Comparison of ENCODE assay signal across 15 cellular contexts in the genomic region with DNA sequence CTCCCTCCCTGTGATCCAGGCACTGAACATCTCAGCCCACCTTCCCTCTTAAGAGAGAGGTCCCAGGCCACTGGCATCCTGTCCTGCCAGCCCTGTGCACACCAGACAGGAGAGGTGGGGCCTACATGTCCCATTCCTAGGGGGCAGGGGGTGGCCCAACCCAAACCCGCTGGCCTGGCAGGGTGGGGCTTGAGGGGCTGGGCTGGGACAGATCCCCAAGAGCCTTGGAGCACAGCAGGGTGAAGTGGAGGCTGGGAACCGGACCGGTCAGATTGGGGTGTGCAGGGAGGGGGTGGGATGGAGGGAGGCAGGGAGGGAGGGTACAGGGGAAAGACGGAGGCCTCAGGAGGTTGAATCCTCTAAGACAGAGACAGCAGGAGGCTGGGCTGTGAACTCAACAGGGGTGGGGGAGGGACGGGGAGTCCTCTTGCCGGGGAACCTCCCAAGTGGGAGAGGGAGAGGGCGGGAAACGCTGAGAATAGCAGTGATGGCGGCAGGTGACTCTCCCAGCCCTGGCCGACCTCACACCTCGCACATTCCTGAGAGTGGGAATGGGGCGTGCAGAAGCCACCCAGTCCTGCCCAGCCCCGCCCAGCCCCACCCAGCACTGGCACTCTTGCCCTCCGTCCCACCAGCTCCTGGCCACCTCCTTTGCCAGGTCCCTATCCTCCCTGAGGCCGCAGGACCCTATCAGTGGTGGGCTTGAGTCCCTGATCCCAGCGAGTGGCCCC. TPM values are rescaled to one million over a fixed set of nuclear protein-coding genes. Genes with fewer than 3 reads are reported as not detected.
DNase-seq lines count a peak whose midpoint lies in the region; ATAC-seq and TF ChIP-seq lines count a peak whose summit lies in the region.
"Had no signal": no experiment of that assay in that cellular context is flagged by ENCODE, and none has a peak within 500 bp of the region (broad histone marks: within the 10 kb centered on the region; RNA-seq: fewer than 3 reads in every experiment).

No MANE protein-coding gene starts in this region.

- H3K4me1 ChIP-seq in breast epithelium (peaks cover 14 to 16% of the 10 kb centered on the region in 2 donors), mammary epithelial cell (ENCODE audit: insufficient read depth, low read length) (peaks cover 24% of the 10 kb centered on the region), mesenchymal stem cell (ENCODE audit: control insufficient read depth, insufficient read depth, low read depth, low read length) (peaks cover 30% of the 10 kb centered on the region), transverse colon (peaks cover 37 to 63% (median 38%) of the 10 kb centered on the region in 4 donors)

- H3K27ac ChIP-seq in breast epithelium (peak overlapping the region; percentile 73 to 89), mammary epithelial cell (ENCODE audit: insufficient read depth, low read depth, low read length) (no peak overlapping the region), mesenchymal stem cell (ENCODE audit: low read length, poor library complexity, severe bottlenecking) (no peak overlapping the region), transverse colon (peak overlapping the region; percentile 3 to 56 (median 42))

- no peak for ATAC-seq in GM21360 (IDR thresholded peaks at IDR 0.05; ENCODE audit: unreplicated experiment)
- ATAC-seq: stimulated activated naive CD8-positive, alpha-beta T cell treated with anti-CD3 and anti-CD28 coated beads, Interleukin-15, amount 100 ng/mL, for 72 hours had no signal

- H3K14ac ChIP-seq in mesenchymal stem cell (ENCODE audit: low read length in 2 of 2): peak overlapping the region in 1 of 2 experiments; percentile 48

- H2AFZ ChIP-seq in mammary epithelial cell (ENCODE audit: low read depth, low read length) (peak overlapping the region; percentile 66), mesenchymal stem cell (ENCODE audit: low read depth, low read length) (no peak overlapping the region)

- DNase-seq in breast epithelium (ENCODE audit: low spot score in 2 of 2) (no peak), MCF 10A (ENCODE audit: unreplicated experiment) (no peak), mammary epithelial cell (no peak), mesenchymal stem cell (no peak), transverse colon (peak; percentile 38), NOMO-1 (lab: John Stamatoyannopoulos, UW; ENCODE audit: unreplicated experiment in 2 of 2) (no peak), NCI-H1105 treated with DMSO at 0.1 percent for 48 hours (lab: John Stamatoyannopoulos, UW) (no peak)
- DNase-seq: activated CD4-positive, CD25-positive, alpha-beta regulatory T cell treated with anti-CD3 and anti-CD28 coated beads, Interleukin-2, amount 50 U/mL, for 72 hours; activated effector memory CD4-positive, alpha-beta T cell treated with anti-CD3 and anti-CD28 coated beads, Interleukin-2, amount 50 U/mL, for 16 hours; NCI-H1092 treated with DMSO at 0.1 percent for 48 hours; NCI-H524; SIG-M5; stimulated activated naive CD8-positive, alpha-beta T cell treated with anti-CD3 and anti-CD28 coated beads, Interleukin-15, amount 100 ng/mL, for 72 hours had no signal

- H3K27me3 ChIP-seq in breast epithelium (no peaks in the 10 kb centered on the region), mammary epithelial cell (ENCODE audit: insufficient read depth, low read length) (no peaks in the 10 kb centered on the region), mesenchymal stem cell (ENCODE audit: control insufficient read depth in 1 of 2, insufficient read depth in 1 of 2, low read length in 2 of 2) (no peaks in the 10 kb centered on the region), transverse colon (no peaks in the 10 kb centered on the region)

- peak overlapping the region; percentile 19 for H4K8ac ChIP-seq in mesenchymal stem cell (ENCODE audit: low read length)

- H3K18ac ChIP-seq in mesenchymal stem cell (ENCODE audit: low read depth in 1 of 2, low read length in 2 of 2): no peak overlapping the region

- H3K23ac ChIP-seq in mesenchymal stem cell (ENCODE audit: low read length in 2 of 2): peak overlapping the region in 1 of 2 experiments; percentile 42

- H3K4me2 ChIP-seq in mammary epithelial cell (ENCODE audit: insufficient read depth, low read depth, low read length) (peak overlapping the region; percentile 43), mesenchymal stem cell (ENCODE audit: low read length, poor library complexity, severe bottlenecking) (no peak overlapping the region)

- H3K27me3 Mint-ChIP-seq in MCF 10A (ENCODE audit: insufficient read depth, unreplicated experiment): no peaks in the 10 kb centered on the region
- H3K27me3 Mint-ChIP-seq: stimulated activated naive CD8-positive, alpha-beta T cell treated with anti-CD3 and anti-CD28 coated beads, Interleukin-15, amount 100 ng/mL, for 72 hours had no signal

- no peak overlapping the region for H3K4ac ChIP-seq in mesenchymal stem cell (ENCODE audit: low read depth in 1 of 2, low read length in 2 of 2)

- intact Hi-C loops in breast epithelium (cut with DNase I; ENCODE audit: low total_unique reads): no loop called here
- intact Hi-C loops in MCF 10A (cut with micrococcal nuclease): no loop called here
- intact Hi-C loops in mammary epithelial cell (cut with micrococcal nuclease): no loop called here
- intact Hi-C loops in transverse colon (cut with DNase I; ENCODE audit: low total_unique reads): loop anchor here (10.0 kb wide), 1 partner anchor 233 kb away; the partner anchor contains the start of gene POP7

- no peak overlapping the region for H3K27ac Mint-ChIP-seq in MCF 10A (ENCODE audit: low read depth, unreplicated experiment)

- POLR2A ChIA-PET in MCF 10A (lab: Yijun Ruan, JAX): interaction anchor here (0.6 kb wide), 1 partner anchor 82 kb away, joined by 3 read pairs; no protein-coding TSS in a partner anchor

- in situ Hi-C loops in mammary epithelial cell (cut with MboI; ENCODE audit: low sequenced_read_pairs in 2 of 2): loop anchor here (5.0 to 25.0 kb wide), 5 partner anchors 83 to 390 kb away; partner anchors contain the start of genes FBXO24 (in 1 of the 2), LRCH4 (in 1 of the 2), SLC12A9 (in 1 of the 2) and TRIP6 (in 1 of the 2)
- in situ Hi-C loops in transverse colon (cut with MboI; ENCODE audit: low pct_ligation_motif_present in 1 of 4, low pct_unique_long_range_greater_than_20kb in 1 of 4, low sequenced_read_pairs in 3 of 4): loop anchor here (5.0 to 25.0 kb wide), 4 partner anchors 80 to 240 kb away; partner anchors contain the start of genes GIGYF1 (in 2 of the 4), EPO (in 1 of the 4) and POP7 (in 1 of the 4)

- no peak overlapping the region for H2AK5ac ChIP-seq in mesenchymal stem cell (ENCODE audit: low read length, severe bottlenecking)

- H3K9ac ChIP-seq in mammary epithelial cell (ENCODE audit: insufficient read depth, low read length) (no peak overlapping the region), mesenchymal stem cell (ENCODE audit: low read length) (peak overlapping the region; percentile 51)

- TF ChIP-seq POLR2A in breast epithelium (IDR thresholded peaks at IDR 0.05): no peak
- TF ChIP-seq POLR2A in transverse colon (IDR thresholded peaks at IDR 0.05): no peak

- H3K9me3 ChIP-seq in breast epithelium (no peaks in the 10 kb centered on the region), mammary epithelial cell (replicated peaks; ENCODE audit: insufficient read depth, low read length) (no peaks in the 10 kb centered on the region), mesenchymal stem cell (ENCODE audit: control insufficient read depth, low read length) (no peaks in the 10 kb centered on the region), transverse colon (no peaks in the 10 kb centered on the region)

- H2BK15ac ChIP-seq in mesenchymal stem cell (ENCODE audit: low read depth, poor library complexity, severe bottlenecking): no peak overlapping the region

- no peak overlapping the region for H3K4me3 Mint-ChIP-seq in MCF 10A (ENCODE audit: unreplicated experiment)
- H3K4me3 Mint-ChIP-seq: neural crest cell had no signal

- no peaks in the 10 kb centered on the region for H3K36me3 ChIP-seq in breast epithelium
- peaks cover 8% of the 10 kb centered on the region for H3K36me3 ChIP-seq in mammary epithelial cell (ENCODE audit: insufficient read depth, low read length)
- peaks cover 62 to 75% of the 10 kb centered on the region in 2 experiments for H3K36me3 ChIP-seq in mesenchymal stem cell (ENCODE audit: control insufficient read depth in 1 of 2, insufficient read depth in 2 of 2, low read depth in 1 of 2, low read length in 2 of 2)
- peaks cover 0 to 5% (median 0%) of the 10 kb centered on the region in 4 donors for H3K36me3 ChIP-seq in transverse colon

- H3K79me2 ChIP-seq in mammary epithelial cell (ENCODE audit: insufficient read depth, low read length): peaks cover 19% of the 10 kb centered on the region

- H3K9me3 Mint-ChIP-seq in MCF 10A (ENCODE audit: unreplicated experiment): no peaks in the 10 kb centered on the region
- H3K9me3 Mint-ChIP-seq: neural crest cell; stimulated activated naive CD8-positive, alpha-beta T cell treated with anti-CD3 and anti-CD28 coated beads, Interleukin-15, amount 100 ng/mL, for 72 hours had no signal

- TF ChIP-seq CTCF in breast epithelium (IDR thresholded peaks at IDR 0.05) (no peak), MCF 10A (IDR thresholded peaks at IDR 0.05; ENCODE audit: unreplicated experiment) (no peak), mammary epithelial cell (conservative IDR thresholded peaks at IDR 0.05 in 1 of 2, IDR thresholded peaks at IDR 0.05 in 1 of 2; ENCODE audit: extremely low read depth in 1 of 2, insufficient read depth in 1 of 2, low read depth in 1 of 2, low read length in 2 of 2) (no peak), transverse colon (IDR thresholded peaks at IDR 0.05) (no peak)

- WGBS in mammary epithelial cell (ENCODE audit: low coverage, missing lambda C conversion rate): no CpG with 5 or more reads among the region's 16 CpGs
- 84% methylated on average over 12 of the region's 16 CpGs for WGBS in mesenchymal stem cell
- WGBS in transverse colon (ENCODE audit: low coverage in 1 of 2), 2 donors: 60 to 67% methylated on average over 4 to 16 of the region's 16 CpGs

- H3K4me1 Mint-ChIP-seq in MCF 10A (ENCODE audit: insufficient read depth, unreplicated experiment): peaks cover 12% of the 10 kb centered on the region

- H2BK5ac ChIP-seq in mesenchymal stem cell (ENCODE audit: low read depth, low read length, poor library complexity, severe bottlenecking): no peak overlapping the region

- peaks cover 44% of the 10 kb centered on the region for H3K79me1 ChIP-seq in mesenchymal stem cell (replicated peaks; ENCODE audit: low read length, poor library complexity, severe bottlenecking)

- dilution Hi-C loops in mammary epithelial cell (cut with HindIII; ENCODE audit: low sequenced_read_pairs): no loop called here

- H3K4me3 ChIP-seq in breast epithelium (peak overlapping the region in 2 of 3 donors; percentile 20 to 44), mammary epithelial cell (replicated peaks in 1 of 3; ENCODE audit: insufficient read depth in 1 of 3, low read depth in 2 of 3, low read length in 3 of 3) (no peak overlapping the region), mesenchymal stem cell (ENCODE audit: insufficient read depth in 1 of 2, low read depth in 1 of 2, low read length in 2 of 2) (no peak overlapping the region), transverse colon (no peak overlapping the region)

- TF ChIP-seq EP300 in transverse colon (IDR thresholded peaks at IDR 0.05; ENCODE audit: low read depth): no peak

- H4K91ac ChIP-seq in mesenchymal stem cell (ENCODE audit: low read length): no peak overlapping the region

- peaks cover 17% of the 10 kb centered on the region for H3K36me3 Mint-ChIP-seq in MCF 10A (ENCODE audit: insufficient read depth, unreplicated experiment)

- no peak overlapping the region for H2BK120ac ChIP-seq in mesenchymal stem cell (ENCODE audit: low read depth, low read length)

- CTCF ChIA-PET in MCF 10A (lab: Yijun Ruan, JAX) (interaction anchor here (0.6 to 3.0 kb wide), 2 partner anchors 84 to 88 kb away, joined by 3 to 12 read pairs; no protein-coding TSS in a partner anchor), mammary epithelial cell (lab: Charles Lee; ENCODE audit: low non-redundant PET) (no interaction called here)

- no TSS peak for BruUV-seq in MCF 10A (replicated peaks; lab: Mats Ljungman, UMichigan)
- BruUV-seq in mammary epithelial cell (replicated peaks; lab: Mats Ljungman, UMichigan): no TSS peak

- no peak overlapping the region for H2BK12ac ChIP-seq in mesenchymal stem cell (ENCODE audit: low read length in 2 of 2)

- no peaks in the 10 kb centered on the region for H4K20me1 ChIP-seq in mammary epithelial cell (ENCODE audit: insufficient read depth, low read length)

RNA-seq across cellular contexts. Expression of gene TSC22D4, which starts 6.7 kb away (rescaled TPM):
- total RNA-seq in breast epithelium (10 to 100 TPM; 17.0 to 23.7 (median 19.7) TPM), MCF 10A (2022) (36.0 and 43.8 TPM in 2 replicates), mammary epithelial cell (10 to 100 TPM; 12.0 to 35.2 TPM), transverse colon (100 to 1,000 TPM in 1 of 4 donors, 10 to 100 TPM in 3; 41.6 to 101 (median 67.6) TPM)
- 20.6 TPM for polyA plus RNA-seq in mammary epithelial cell
- 14.0 TPM for polyA minus RNA-seq in mammary epithelial cell
- polyA plus RNA-seq in mesenchymal stem cell (2013, experiment 1 of 2): 47.5 TPM
- polyA plus RNA-seq in mesenchymal stem cell (2013, experiment 2 of 2): 47.0 TPM

RNA-seq across cellular contexts. Expression of gene SPACDR, which starts 8.2 kb away (rescaled TPM):
- not detected for total RNA-seq in breast epithelium
- total RNA-seq in MCF 10A (2022): 0.49 and 0.74 TPM in 2 replicates
- under 1 TPM in 1 of 2 donors, not detected in 1; 0.59 TPM for total RNA-seq in mammary epithelial cell
- polyA plus RNA-seq in mammary epithelial cell: 0.33 TPM
- polyA minus RNA-seq in mammary epithelial cell: not detected
- 0.47 TPM for polyA plus RNA-seq in mesenchymal stem cell (2013, experiment 1 of 2)
- polyA plus RNA-seq in mesenchymal stem cell (2013, experiment 2 of 2): 0.56 TPM
- total RNA-seq in transverse colon: not detected

RNA-seq across cellular contexts. Expression of gene NYAP1, which starts 11.4 kb away (rescaled TPM):
- total RNA-seq in breast epithelium: under 1 TPM; 0.48 to 0.66 (median 0.59) TPM
- total RNA-seq in MCF 10A (2022): 0.21 TPM in 1 of 2 replicates, not detected in the other
- under 1 TPM; 0.33 to 0.80 TPM for total RNA-seq in mammary epithelial cell
- 0.09 TPM for polyA plus RNA-seq in mammary epithelial cell
- not detected for polyA minus RNA-seq in mammary epithelial cell
- 0.57 TPM for polyA plus RNA-seq in mesenchymal stem cell (2013, experiment 1 of 2)
- polyA plus RNA-seq in mesenchymal stem cell (2013, experiment 2 of 2): 0.58 TPM
- total RNA-seq in transverse colon: 1 to 10 TPM in 1 of 4 donors, under 1 TPM in 1, not detected in 2; 0.41 to 1.4 TPM

RNA-seq across cellular contexts. Expression of gene PPP1R35, which starts 36.0 kb away (rescaled TPM):
- 10 to 100 TPM; 14.1 to 42.6 (median 32.6) TPM for total RNA-seq in breast epithelium
- total RNA-seq in MCF 10A (2022): 38.5 and 45.3 TPM in 2 replicates
- 10 to 100 TPM; 13.8 to 36.3 TPM for total RNA-seq in mammary epithelial cell
- 20.3 TPM for polyA plus RNA-seq in mammary epithelial cell
- polyA minus RNA-seq in mammary epithelial cell: 19.4 TPM
- polyA plus RNA-seq in mesenchymal stem cell (2013, experiment 1 of 2): 45.2 TPM
- 47.7 TPM for polyA plus RNA-seq in mesenchymal stem cell (2013, experiment 2 of 2)
- 10 to 100 TPM; 17.1 to 98.4 (median 37.2) TPM for total RNA-seq in transverse colon

RNA-seq across cellular contexts. Expression of gene MEPCE, which starts 42.7 kb away (rescaled TPM):
- total RNA-seq in breast epithelium (10 to 100 TPM; 26.5 to 41.4 (median 40.6) TPM), MCF 10A (2022) (42.8 and 59.9 TPM in 2 replicates), mammary epithelial cell (10 to 100 TPM; 23.2 to 39.5 TPM), transverse colon (10 to 100 TPM; 25.9 to 41.9 (median 30.5) TPM)
- 24.1 TPM for polyA plus RNA-seq in mammary epithelial cell
- 37.6 TPM for polyA minus RNA-seq in mammary epithelial cell
- 17.9 TPM for polyA plus RNA-seq in mesenchymal stem cell (2013, experiment 1 of 2)
- polyA plus RNA-seq in mesenchymal stem cell (2013, experiment 2 of 2): 17.3 TPM

Comparison
In these comparisons a context has a peak if more than half of its experiments do, and no peak if none do; other contexts are left out.
1. H3K27ac ChIP-seq: peak in breast epithelium (2 of 2) and transverse colon (4 of 4); none in mammary epithelial cell (single experiment) and mesenchymal stem cell (single experiment).
2. H3K4me3 ChIP-seq: peak in breast epithelium (2 of 3); none in mammary epithelial cell (0 of 3), mesenchymal stem cell (0 of 2) and transverse colon (0 of 4).